9 cellular contexts compared by ENCODE assay signal in genomic region chr17:8746501-8747236, GRCh38. TPM values are rescaled to one million over a fixed set of nuclear protein-coding genes. Genes with fewer than 3 reads are reported as not detected.
DNase-seq lines count a peak whose midpoint lies in the region; ATAC-seq and TF ChIP-seq lines count a peak whose summit lies in the region.
"Had no signal": no experiment of that assay in that cellular context is flagged by ENCODE, and none has a peak within 500 bp of the region (broad histone marks: within the 10 kb centered on the region; RNA-seq: fewer than 3 reads in every experiment).

No MANE protein-coding gene starts in this region.

- H3K9me3 ChIP-seq in BLaER1 treated with 17β-estradiol and CSF1 and Interleukin-3, amounts not matched to agents 10 nM and 100 nM (replicated peaks in 1 of 11), result peaks cover 0 to 10% (median 8%) of the 10 kb centered on the region in 11 experiments; a peak in 13 of 22 replicates
- H3K9me3 ChIP-seq in colonic mucosa, result no peaks in the 10 kb centered on the region

- intact Hi-C loops in colonic mucosa (cut with DNase I), result loop anchor here (2.0 kb wide), 1 partner anchor 336 kb away; no protein-coding TSS in a partner anchor

- TF ChIP-seq CTCF in colonic mucosa (IDR thresholded peaks at IDR 0.05), result no peak

- H3K27me3 ChIP-seq in BLaER1 treated with 17β-estradiol and CSF1 and Interleukin-3, amounts not matched to agents 10 nM and 100 nM, result peaks cover 0 to 5% (median 0%) of the 10 kb centered on the region in 11 experiments; a peak in 2 of 22 replicates
- H3K27me3 ChIP-seq in colonic mucosa, result no peaks in the 10 kb centered on the region

- H3K4me2 ChIP-seq in BLaER1 treated with 17β-estradiol and CSF1 and Interleukin-3, amounts not matched to agents 10 nM and 100 nM, result peak overlapping the region; percentile 74 to 97 (median 94)

- peak overlapping the region; percentile 84 for H3K4me3 Mint-ChIP-seq in natural killer cell treated with Interleukin-12 subunit alpha and Interleukin-12 subunit beta and Interleukin-15 and Interleukin-18, amount 100 ng/mL, for 72 hours

- H3K27ac Mint-ChIP-seq in natural killer cell treated with Interleukin-12 subunit alpha and Interleukin-12 subunit beta and Interleukin-15 and Interleukin-18, amount 100 ng/mL, for 72 hours, result peak overlapping the region; percentile 79 to 84

- peaks cover 0 to 10% of the 10 kb centered on the region in 2 donors for H3K4me1 Mint-ChIP-seq in natural killer cell treated with Interleukin-12 subunit alpha and Interleukin-12 subunit beta and Interleukin-15 and Interleukin-18, amount 100 ng/mL, for 72 hours (ENCODE audit: low read depth in 2 of 2)

- H3K4me1 ChIP-seq in BLaER1 treated with 17β-estradiol and CSF1 and Interleukin-3, amounts not matched to agents 10 nM and 100 nM, result peaks cover 0 to 23% (median 6%) of the 10 kb centered on the region in 10 experiments; a peak in 13 of 20 replicates
- no peaks in the 10 kb centered on the region for H3K4me1 ChIP-seq in colonic mucosa

- ATAC-seq in natural killer cell treated with Interleukin-12 subunit alpha and Interleukin-12 subunit beta and Interleukin-15 and Interleukin-18, amount 100 ng/mL, for 72 hours, result no peak
- ATAC-seq in GM18498 (IDR thresholded peaks at IDR 0.05; ENCODE audit: unreplicated experiment) (no peak), GM18909 (IDR thresholded peaks at IDR 0.05; ENCODE audit: poor library complexity, unreplicated experiment) (no peak)

- H3K36me3 Mint-ChIP-seq in natural killer cell treated with Interleukin-12 subunit alpha and Interleukin-12 subunit beta and Interleukin-15 and Interleukin-18, amount 100 ng/mL, for 72 hours, result no peaks in the 10 kb centered on the region

- H3K27me3 Mint-ChIP-seq in natural killer cell treated with Interleukin-12 subunit alpha and Interleukin-12 subunit beta and Interleukin-15 and Interleukin-18, amount 100 ng/mL, for 72 hours, result peaks cover 3 to 6% of the 10 kb centered on the region in 2 donors

- peak overlapping the region; percentile 63 to 78 (median 75); a peak in 19 of 22 replicates for H3K9ac ChIP-seq in BLaER1 treated with 17β-estradiol and CSF1 and Interleukin-3, amounts not matched to agents 10 nM and 100 nM
- no peak overlapping the region for H3K9ac ChIP-seq in colonic mucosa (ENCODE audit: low read depth in 2 of 2, low read length in 2 of 2)

- no peaks in the 10 kb centered on the region for H4K20me1 ChIP-seq in BLaER1 treated with 17β-estradiol and CSF1 and Interleukin-3, amounts not matched to agents 10 nM and 100 nM

- DNase-seq in HT1080 (ENCODE audit: low read depth) (peak; percentile 31), colonic mucosa (no peak), GOT3 (lab: John Stamatoyannopoulos, UW) (no peak)
- DNase-seq in natural killer cell treated with Interleukin-12 subunit alpha and Interleukin-12 subunit beta and Interleukin-15 and Interleukin-18, amount 100 ng/mL, for 72 hours (ENCODE audit: low spot score), result no peak
- DNase-seq in NK-92 treated with Interleukin-12 subunit alpha and Interleukin-12 subunit beta, amount 100 ng/mL, for 24 hours (lab: John Stamatoyannopoulos, UW), result no peak

- H3K36me3 ChIP-seq in BLaER1 treated with 17β-estradiol and CSF1 and Interleukin-3, amounts not matched to agents 10 nM and 100 nM, result no peaks in the 10 kb centered on the region
- no peaks in the 10 kb centered on the region for H3K36me3 ChIP-seq in colonic mucosa

- no peaks in the 10 kb centered on the region for H3K9me3 Mint-ChIP-seq in natural killer cell treated with Interleukin-12 subunit alpha and Interleukin-12 subunit beta and Interleukin-15 and Interleukin-18, amount 100 ng/mL, for 72 hours

- peak overlapping the region; percentile 54 to 77 (median 70) for H3K4me3 ChIP-seq in BLaER1 treated with 17β-estradiol and CSF1 and Interleukin-3, amounts not matched to agents 10 nM and 100 nM
- H3K4me3 ChIP-seq in colonic mucosa, result peak overlapping the region; percentile 63

- H3K27ac ChIP-seq in BLaER1 treated with 17β-estradiol and CSF1 and Interleukin-3, amounts not matched to agents 10 nM and 100 nM, result no peak overlapping the region
- no peak overlapping the region for H3K27ac ChIP-seq in colonic mucosa

RNA-seq across cellular contexts. Expression of gene CCDC42, which starts 2.0 kb away (rescaled TPM):
- not detected in 2 replicates for total RNA-seq in HT1080 (2014; rRNA removed; shearing (Covaris generic))
- not detected in 2 replicates for polyA plus RNA-seq in HT1080 (2015; cell fraction: cytosol; rRNA removed)
- not detected in 2 replicates for polyA plus RNA-seq in HT1080 (2015; cell fraction: nucleus; rRNA removed)
- total RNA-seq in colonic mucosa, result not detected
- total RNA-seq in natural killer cell treated with Interleukin-12 subunit alpha and Interleukin-12 subunit beta and Interleukin-15 and Interleukin-18, amount 100 ng/mL, for 72 hours, result not detected
- total RNA-seq: lung microvascular endothelial cell had no signal

RNA-seq across cellular contexts. Expression of gene SPDYE4, which starts 11.7 kb away (rescaled TPM):
- total RNA-seq in HT1080 (2014; rRNA removed; shearing (Covaris generic)), result not detected in 2 replicates
- not detected in 2 replicates for polyA plus RNA-seq in HT1080 (2015; cell fraction: cytosol; rRNA removed)
- not detected in 2 replicates for polyA plus RNA-seq in HT1080 (2015; cell fraction: nucleus; rRNA removed)
- total RNA-seq in colonic mucosa, result not detected
- not detected for total RNA-seq in natural killer cell treated with Interleukin-12 subunit alpha and Interleukin-12 subunit beta and Interleukin-15 and Interleukin-18, amount 100 ng/mL, for 72 hours
- total RNA-seq: lung microvascular endothelial cell had no signal

RNA-seq across cellular contexts. Expression of gene MFSD6L, which starts 52.5 kb away (rescaled TPM):
- not detected in 2 replicates for total RNA-seq in HT1080 (2014; rRNA removed; shearing (Covaris generic))
- polyA plus RNA-seq in HT1080 (2015; cell fraction: cytosol; rRNA removed), result not detected in 2 replicates
- not detected in 2 replicates for polyA plus RNA-seq in HT1080 (2015; cell fraction: nucleus; rRNA removed)
- 10 to 100 TPM in 1 of 2 donors, 1 to 10 TPM in 1; 6.5 to 12.8 TPM for total RNA-seq in colonic mucosa
- 1 to 10 TPM in 1 of 2 donors, under 1 TPM in 1; 0.12 to 1.5 TPM for total RNA-seq in natural killer cell treated with Interleukin-12 subunit alpha and Interleukin-12 subunit beta and Interleukin-15 and Interleukin-18, amount 100 ng/mL, for 72 hours
- total RNA-seq: lung microvascular endothelial cell had no signal

Comparison
In these comparisons a context has a peak if more than half of its experiments do, and no peak if none do; other contexts are left out.
1. H3K9ac ChIP-seq: peak in BLaER1 treated with 17β-estradiol and CSF1 and Interleukin-3, amounts not matched to agents 10 nM and 100 nM (11 of 11); none in colonic mucosa (0 of 2).